ENCODE assay signal across 22 cellular contexts in genomic region chr22:35394011-35394312, GRCh38. TPM values are rescaled to one million over a fixed set of nuclear protein-coding genes. Genes with fewer than 3 reads are reported as not detected.
DNase-seq lines count a peak whose midpoint lies in the region; ATAC-seq and TF ChIP-seq lines count a peak whose summit lies in the region.
"Had no signal": no experiment of that assay in that cellular context is flagged by ENCODE, and none has a peak within 500 bp of the region (broad histone marks: within the 10 kb centered on the region; RNA-seq: fewer than 3 reads in every experiment).

No MANE protein-coding gene starts in this region.

- 31 to 35% methylated on average over 4 of the region's 4 CpGs for WGBS in testis, 2 donors

- no peaks in the 10 kb centered on the region for H3K36me3 Mint-ChIP-seq in activated CD8-positive, alpha-beta T cell treated with anti-CD3 and anti-CD28 coated beads for 36 hours (ENCODE audit: low read depth)
- no peaks in the 10 kb centered on the region for H3K36me3 Mint-ChIP-seq in activated CD8-positive, alpha-beta T cell treated with anti-CD3 and anti-CD28 coated beads, Interleukin-2, amount 10 ng/mL, durations not matched to agents 7 days and 5 days (ENCODE audit: low read depth)
- H3K36me3 Mint-ChIP-seq in memory B cell: peaks cover 15% of the 10 kb centered on the region
- no peaks in the 10 kb centered on the region for H3K36me3 Mint-ChIP-seq in CD4-positive, alpha-beta T cell (ENCODE audit: low read depth)
- H3K36me3 Mint-ChIP-seq: mesothelial cell of epicardium had no signal

- TF ChIP-seq CTCF in activated CD8-positive, alpha-beta T cell treated with anti-CD3 and anti-CD28 coated beads for 36 hours (IDR thresholded peaks at IDR 0.05): no peak
- TF ChIP-seq CTCF in testis (IDR thresholded peaks at IDR 0.05) (no peak), left lung (IDR thresholded peaks at IDR 0.05) (no peak)
- TF ChIP-seq CTCF in CD4-positive, alpha-beta T cell (IDR thresholded peaks at IDR 0.05): no peak

- POLR2A ChIA-PET in activated CD8-positive, alpha-beta T cell treated with anti-CD3 and anti-CD28 coated beads for 36 hours (lab: Charles Lee): interaction anchor here (0.7 kb wide), 1 partner anchor 41 kb away, joined by 3 read pairs; no protein-coding TSS in a partner anchor
- POLR2A ChIA-PET in activated CD8-positive, alpha-beta T cell treated with anti-CD3 and anti-CD28 coated beads, Interleukin-2, amount 10 ng/mL, durations not matched to agents 7 days and 5 days (lab: Charles Lee): interaction anchor here (1.0 kb wide), 1 partner anchor 16 kb away, joined by 3 read pairs; no protein-coding TSS in a partner anchor
- POLR2A ChIA-PET in CD4-positive, alpha-beta T cell (lab: Charles Lee): no interaction called here

- ATAC-seq in activated CD8-positive, alpha-beta T cell treated with anti-CD3 and anti-CD28 coated beads for 36 hours: no peak
- ATAC-seq in activated CD8-positive, alpha-beta T cell treated with anti-CD3 and anti-CD28 coated beads, Interleukin-2, amount 10 ng/mL, durations not matched to agents 7 days and 5 days: no peak
- ATAC-seq in memory B cell (ENCODE audit: low read depth): no peak
- no peak for ATAC-seq in GM21360 (IDR thresholded peaks at IDR 0.05; ENCODE audit: unreplicated experiment)
- ATAC-seq in left lung: no peak
- no peak for ATAC-seq in CD4-positive, alpha-beta T cell (ENCODE audit: poor library complexity)
- ATAC-seq: activated naive CD8-positive, alpha-beta T cell treated with anti-CD3 and anti-CD28 coated beads, Interleukin-2, amount 50 U/mL, for 24 hours; gastrocnemius medialis had no signal

- no peaks in the 10 kb centered on the region for H3K9me3 ChIP-seq in testis
- no peaks in the 10 kb centered on the region for H3K9me3 ChIP-seq in left lung
- H3K9me3 ChIP-seq in CD4-positive, alpha-beta T cell (ENCODE audit: control insufficient read depth, low read length): no peaks in the 10 kb centered on the region
- H3K9me3 ChIP-seq: BE2C, gastrocnemius medialis, prostate gland had no signal

- CTCF ChIA-PET in activated CD8-positive, alpha-beta T cell treated with anti-CD3 and anti-CD28 coated beads for 36 hours (lab: Charles Lee): no interaction called here
- CTCF ChIA-PET in activated CD8-positive, alpha-beta T cell treated with anti-CD3 and anti-CD28 coated beads, Interleukin-2, amount 10 ng/mL, durations not matched to agents 7 days and 5 days (lab: Charles Lee): interaction anchor here (0.8 to 1.2 kb wide), 2 partner anchors 10 to 43 kb away, joined by 3 read pairs; no protein-coding TSS in a partner anchor
- CTCF ChIA-PET in CD4-positive, alpha-beta T cell (lab: Charles Lee): no interaction called here

- intact Hi-C loops in activated CD8-positive, alpha-beta T cell treated with anti-CD3 and anti-CD28 coated beads for 36 hours (cut with micrococcal nuclease): no loop called here
- intact Hi-C loops in testis (cut with DNase I; ENCODE audit: low total_unique reads): no loop called here
- intact Hi-C loops in left lung (cut with DNase I): no loop called here
- intact Hi-C loops in CD4-positive, alpha-beta T cell (cut with DNase I, micrococcal nuclease): no loop called here

- H3K27me3 Mint-ChIP-seq in activated CD8-positive, alpha-beta T cell treated with anti-CD3 and anti-CD28 coated beads for 36 hours: peaks cover 3% of the 10 kb centered on the region
- no peaks in the 10 kb centered on the region for H3K27me3 Mint-ChIP-seq in activated CD8-positive, alpha-beta T cell treated with anti-CD3 and anti-CD28 coated beads, Interleukin-2, amount 10 ng/mL, durations not matched to agents 7 days and 5 days (ENCODE audit: low read depth)
- H3K27me3 Mint-ChIP-seq in memory B cell: no peaks in the 10 kb centered on the region
- no peaks in the 10 kb centered on the region for H3K27me3 Mint-ChIP-seq in CD4-positive, alpha-beta T cell

- peak; percentile 14 for DNase-seq in activated CD8-positive, alpha-beta T cell treated with anti-CD3 and anti-CD28 coated beads for 36 hours
- no peak for DNase-seq in activated CD8-positive, alpha-beta T cell treated with anti-CD3 and anti-CD28 coated beads, Interleukin-2, amount 10 ng/mL, durations not matched to agents 7 days and 5 days
- DNase-seq in astrocyte of the hippocampus (ENCODE audit: low read depth, low spot score) (peak; percentile 33), memory B cell (ENCODE audit: low spot score in 2 of 2) (no peak), testis (peak; percentile 81), left lung (no peak)
- DNase-seq in CD4-positive, alpha-beta T cell: no peak
- DNase-seq: 8988T; activated CD4-positive, alpha-beta T cell treated with anti-CD3 and anti-CD28 coated beads for 4 hours; activated naive CD8-positive, alpha-beta T cell treated with anti-CD3 and anti-CD28 coated beads, Interleukin-2, amount 50 U/mL, for 24 hours; BE2C; gastrocnemius medialis; NCI-H1436 treated with DMSO at 0.1 percent for 48 hours; NCI-H524 treated with DMSO at 0.1 percent for 48 hours; stimulated activated CD4-positive, alpha-beta T cell treated with anti-CD3 and anti-CD28 coated beads, Interleukin-4, amount 100 ng/mL, for 24 hours had no signal

- H3K9me3 Mint-ChIP-seq in activated CD8-positive, alpha-beta T cell treated with anti-CD3 and anti-CD28 coated beads for 36 hours: no peaks in the 10 kb centered on the region
- H3K9me3 Mint-ChIP-seq in activated CD8-positive, alpha-beta T cell treated with anti-CD3 and anti-CD28 coated beads, Interleukin-2, amount 10 ng/mL, durations not matched to agents 7 days and 5 days (ENCODE audit: insufficient read depth): no peaks in the 10 kb centered on the region
- H3K9me3 Mint-ChIP-seq in memory B cell: no peaks in the 10 kb centered on the region
- no peaks in the 10 kb centered on the region for H3K9me3 Mint-ChIP-seq in CD4-positive, alpha-beta T cell
- H3K9me3 Mint-ChIP-seq: activated naive CD8-positive, alpha-beta T cell treated with anti-CD3 and anti-CD28 coated beads, Interleukin-2, amount 50 U/mL, for 24 hours; activated T-helper 2 cell treated with anti-CD3 and anti-CD28 coated beads, Interferon-gamma antibody, Interleukin-2, Interleukin-4, amounts not matched to agents 10 μg/mL and 5 μg/mL and 100 μg/mL, durations not matched to agents 14 hours and 24 hours and 36 hours; mesothelial cell of epicardium; neural crest cell had no signal

- TF ChIP-seq POLR2A in testis (IDR thresholded peaks at IDR 0.05): no peak

- H3K4me3 Mint-ChIP-seq in activated CD8-positive, alpha-beta T cell treated with anti-CD3 and anti-CD28 coated beads for 36 hours: no peak overlapping the region
- no peak overlapping the region for H3K4me3 Mint-ChIP-seq in activated CD8-positive, alpha-beta T cell treated with anti-CD3 and anti-CD28 coated beads, Interleukin-2, amount 10 ng/mL, durations not matched to agents 7 days and 5 days
- H3K4me3 Mint-ChIP-seq in memory B cell: no peak overlapping the region
- H3K4me3 Mint-ChIP-seq in CD4-positive, alpha-beta T cell: no peak overlapping the region
- H3K4me3 Mint-ChIP-seq: activated naive CD8-positive, alpha-beta T cell treated with anti-CD3 and anti-CD28 coated beads, Interleukin-2, amount 50 U/mL, for 24 hours; mesothelial cell of epicardium; neural crest cell had no signal

- no peak overlapping the region for H3K27ac Mint-ChIP-seq in activated CD8-positive, alpha-beta T cell treated with anti-CD3 and anti-CD28 coated beads for 36 hours
- H3K27ac Mint-ChIP-seq in activated CD8-positive, alpha-beta T cell treated with anti-CD3 and anti-CD28 coated beads, Interleukin-2, amount 10 ng/mL, durations not matched to agents 7 days and 5 days: no peak overlapping the region
- peak overlapping the region; percentile 76 for H3K27ac Mint-ChIP-seq in memory B cell
- no peak overlapping the region for H3K27ac Mint-ChIP-seq in CD4-positive, alpha-beta T cell
- H3K27ac Mint-ChIP-seq: activated naive CD8-positive, alpha-beta T cell treated with anti-CD3 and anti-CD28 coated beads, Interleukin-2, amount 50 U/mL, for 24 hours; activated T-helper 2 cell treated with anti-CD3 and anti-CD28 coated beads, Interferon-gamma antibody, Interleukin-2, Interleukin-4, amounts not matched to agents 10 μg/mL and 5 μg/mL and 100 μg/mL, durations not matched to agents 14 hours and 24 hours and 36 hours; mesothelial cell of epicardium had no signal

- H3K4me3 ChIP-seq in testis (no peak overlapping the region), left lung (no peak overlapping the region)
- H3K4me3 ChIP-seq: gastrocnemius medialis, prostate gland, smooth muscle cell had no signal

- H3K4me1 ChIP-seq in testis (peaks cover 35% of the 10 kb centered on the region), left lung (peaks cover 0 to 17% of the 10 kb centered on the region in 2 donors)
- H3K4me1 ChIP-seq: BE2C, prostate gland had no signal

- H3K36me3 ChIP-seq in testis (ENCODE audit: low read depth, missing control alignments): no peaks in the 10 kb centered on the region
- H3K36me3 ChIP-seq in left lung: peaks cover 0 to 51% of the 10 kb centered on the region in 2 donors
- H3K36me3 ChIP-seq: BE2C, prostate gland had no signal

- peaks cover 3% of the 10 kb centered on the region for H3K4me1 Mint-ChIP-seq in activated CD8-positive, alpha-beta T cell treated with anti-CD3 and anti-CD28 coated beads for 36 hours (ENCODE audit: low read depth)
- peaks cover 3% of the 10 kb centered on the region for H3K4me1 Mint-ChIP-seq in activated CD8-positive, alpha-beta T cell treated with anti-CD3 and anti-CD28 coated beads, Interleukin-2, amount 10 ng/mL, durations not matched to agents 7 days and 5 days (ENCODE audit: low read depth)
- peaks cover 25% of the 10 kb centered on the region for H3K4me1 Mint-ChIP-seq in memory B cell
- no peaks in the 10 kb centered on the region for H3K4me1 Mint-ChIP-seq in CD4-positive, alpha-beta T cell (ENCODE audit: low read depth)

- peak overlapping the region; percentile 76 to 81 for H3K27ac ChIP-seq in testis
- no peak overlapping the region for H3K27ac ChIP-seq in left lung
- no peak overlapping the region for H3K27ac ChIP-seq in CD4-positive, alpha-beta T cell (ENCODE audit: low read depth, low read length)
- H3K27ac ChIP-seq: gastrocnemius medialis, HL-60, prostate gland had no signal

- H3K27me3 ChIP-seq in testis (no peaks in the 10 kb centered on the region), left lung (no peaks in the 10 kb centered on the region)
- no peaks in the 10 kb centered on the region for H3K27me3 ChIP-seq in CD4-positive, alpha-beta T cell (ENCODE audit: control insufficient read depth, insufficient read depth, low read length)
- H3K27me3 ChIP-seq: BE2C, gastrocnemius medialis had no signal

RNA-seq across cellular contexts. Expression of gene MCM5, which starts 6.0 kb away (rescaled TPM):
- 100 to 1,000 TPM; 318 to 319 TPM for total RNA-seq in activated CD8-positive, alpha-beta T cell treated with anti-CD3 and anti-CD28 coated beads for 36 hours
- 100 to 1,000 TPM; 275 to 287 TPM for total RNA-seq in activated CD8-positive, alpha-beta T cell treated with anti-CD3 and anti-CD28 coated beads, Interleukin-2, amount 10 ng/mL, durations not matched to agents 7 days and 5 days
- 10 to 100 TPM; 34.3 to 49.6 TPM for total RNA-seq in testis
- polyA plus RNA-seq in testis (ENCODE audit: insufficient read depth, low read depth, low replicate concordance): 42.1 TPM
- 10 to 100 TPM; 34.9 to 62.5 TPM for total RNA-seq in left lung
- total RNA-seq in CD4-positive, alpha-beta T cell: 10 to 100 TPM; 21.6 to 22.6 TPM

RNA-seq across cellular contexts. Expression of gene HMOX1, which starts 13.1 kb away (rescaled TPM):
- total RNA-seq in activated CD8-positive, alpha-beta T cell treated with anti-CD3 and anti-CD28 coated beads for 36 hours: under 1 TPM in 1 of 2 experiments, not detected in 1; 0.22 TPM
- under 1 TPM; 0.34 to 0.68 TPM for total RNA-seq in activated CD8-positive, alpha-beta T cell treated with anti-CD3 and anti-CD28 coated beads, Interleukin-2, amount 10 ng/mL, durations not matched to agents 7 days and 5 days
- total RNA-seq in testis (10 to 100 TPM; 22.0 to 35.2 TPM), left lung (100 to 1,000 TPM in 1 of 2 donors, 10 to 100 TPM in 1; 43.4 to 355 TPM)
- polyA plus RNA-seq in testis (ENCODE audit: insufficient read depth, low read depth, low replicate concordance): 37.8 TPM
- 1 to 10 TPM; 1.1 to 1.5 TPM for total RNA-seq in CD4-positive, alpha-beta T cell

Comparison
In these comparisons a context has a peak if more than half of its experiments do, and no peak if none do; other contexts are left out.
1. DNase-seq: peak in activated CD8-positive, alpha-beta T cell treated with anti-CD3 and anti-CD28 coated beads for 36 hours (single experiment), astrocyte of the hippocampus (single experiment) and testis (single experiment); none in activated CD8-positive, alpha-beta T cell treated with anti-CD3 and anti-CD28 coated beads, Interleukin-2, amount 10 ng/mL, durations not matched to agents 7 days and 5 days (single experiment), memory B cell (0 of 2), left lung (0 of 2) and CD4-positive, alpha-beta T cell (0 of 10).
2. H3K27ac ChIP-seq: peak in testis (2 of 2); none in left lung (0 of 2) and CD4-positive, alpha-beta T cell (single experiment).
3. RNA of gene MCM5, which starts 6.0 kb away (total RNA-seq): 318 to 319 TPM in activated CD8-positive, alpha-beta T cell treated with anti-CD3 and anti-CD28 coated beads for 36 hours and 275 to 287 TPM in activated CD8-positive, alpha-beta T cell treated with anti-CD3 and anti-CD28 coated beads, Interleukin-2, amount 10 ng/mL, durations not matched to agents 7 days and 5 days; 34.9 to 62.5 TPM in left lung, 34.3 to 49.6 TPM in testis and 21.6 to 22.6 TPM in CD4-positive, alpha-beta T cell; every median in the first group is over 4 times any median in the second.
4. RNA of gene HMOX1, which starts 13.1 kb away (total RNA-seq): 43.4 to 355 TPM in left lung and 22.0 to 35.2 TPM in testis; 1.1 to 1.5 TPM in CD4-positive, alpha-beta T cell, 0.34 to 0.68 TPM in activated CD8-positive, alpha-beta T cell treated with anti-CD3 and anti-CD28 coated beads, Interleukin-2, amount 10 ng/mL, durations not matched to agents 7 days and 5 days and 0.22 TPM in activated CD8-positive, alpha-beta T cell treated with anti-CD3 and anti-CD28 coated beads for 36 hours; every median in the first group is over 4 times any median in the second.